ENCODE assay signal across 19 cellular contexts in the genomic region with DNA sequence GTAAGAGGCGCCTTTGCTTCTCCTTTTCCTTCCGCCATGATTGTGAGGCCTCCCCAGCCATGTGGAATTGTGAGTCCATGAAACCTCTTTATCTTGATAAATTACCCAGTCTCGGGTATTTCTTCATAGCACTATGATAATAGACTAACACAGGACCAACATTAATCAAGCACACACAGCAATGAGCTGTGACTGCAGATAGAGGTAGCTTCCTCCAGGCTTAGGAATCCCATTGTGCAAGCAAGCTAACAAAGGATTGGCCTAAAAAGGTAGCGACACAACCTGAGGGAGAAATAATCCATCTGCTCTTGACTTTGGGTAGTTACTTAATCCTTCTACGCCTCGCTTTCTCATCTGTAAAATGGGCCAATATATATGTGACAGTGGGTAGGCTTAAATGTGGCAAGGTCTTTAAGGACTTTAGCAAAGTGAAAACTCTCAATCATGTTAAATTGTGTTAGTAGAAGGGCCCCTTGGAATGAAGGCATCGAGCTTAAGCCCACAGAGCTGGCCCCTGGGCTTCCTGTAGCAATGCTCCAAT.
DNase-seq lines count a peak whose midpoint lies in the region; ATAC-seq, FAIRE-seq and TF ChIP-seq lines count a peak whose summit lies in the region.
"Had no signal": no experiment of that assay in that cellular context is flagged by ENCODE, and none has a peak within 500 bp of the region (broad histone marks: within the 10 kb centered on the region; RNA-seq: fewer than 3 reads in every experiment).

No MANE protein-coding gene starts in this region.

- peaks cover 84% of the 10 kb centered on the region for H3K79me2 ChIP-seq in HepG2 (ENCODE audit: insufficient read depth, low read length)
- peaks cover 31% of the 10 kb centered on the region for H3K79me2 ChIP-seq in osteoblast (ENCODE audit: insufficient read depth, low read length)

- CTCF ChIA-PET in HepG2 (lab: Yijun Ruan, JAX; ENCODE audit: low intra/inter-chr PET ratio, low total read pairs): no interaction called here

- no peak for DNase-seq in HepG2 (ENCODE audit: low spot score)
- no peak for DNase-seq in right lobe of liver
- no peak for DNase-seq in osteoblast (ENCODE audit: insufficient read length, low spot score, missing footprints)
- no peak for DNase-seq in NCI-H345 (lab: John Stamatoyannopoulos, UW)
- no peak for DNase-seq in esophagus muscularis mucosa (ENCODE audit: extremely low spot score)
- DNase-seq: activated T-cell treated with anti-CD3 and anti-CD28 coated beads, Interleukin-2, amount 50 U/mL, for 1 hour; central memory CD4-positive, alpha-beta T cell; DMS79 treated with DMSO at 0.1 percent for 48 hours; NCI-H524 treated with DMSO at 0.1 percent for 48 hours; Peyer's patch; stimulated activated naive CD8-positive, alpha-beta T cell treated with anti-CD3 and anti-CD28 coated beads, Interleukin-15, amount 100 ng/mL, for 72 hours; trophoblast cell had no signal

- no peak for FAIRE-seq in HepG2 (lab: Jason Lieb, UNC)
- FAIRE-seq: endothelial cell of umbilical vein had no signal

- H3K9me3 ChIP-seq in HepG2 (ENCODE audit: low read length) (no peaks in the 10 kb centered on the region), right lobe of liver (no peaks in the 10 kb centered on the region), osteoblast (ENCODE audit: low read depth, low read length) (no peaks in the 10 kb centered on the region), esophagus muscularis mucosa (no peaks in the 10 kb centered on the region)
- H3K9me3 ChIP-seq: HAP-1, heart left ventricle, Peyer's patch had no signal

- H3K4me3 ChIP-seq in HepG2 (replicated peaks in 1 of 3; ENCODE audit: insufficient read depth in 1 of 3, low read depth in 2 of 3, low read length in 3 of 3): no peak overlapping the region
- no peak overlapping the region for H3K4me3 ChIP-seq in right lobe of liver
- no peak overlapping the region for H3K4me3 ChIP-seq in osteoblast (ENCODE audit: insufficient read depth, low read length)
- no peak overlapping the region for H3K4me3 ChIP-seq in esophagus muscularis mucosa
- H3K4me3 ChIP-seq: HAP-1, heart left ventricle, Peyer's patch had no signal

- H3K4me2 ChIP-seq in HepG2 (ENCODE audit: low read depth, low read length) (no peak overlapping the region), osteoblast (ENCODE audit: insufficient read depth, low read length) (peak overlapping the region; percentile 60)

- H3K9ac ChIP-seq in HepG2 (ENCODE audit: insufficient read depth, low read depth, low read length): no peak overlapping the region

- H3K27ac ChIP-seq in HepG2 (ENCODE audit: extremely low read length, insufficient read depth, low read length) (no peak overlapping the region), right lobe of liver (no peak overlapping the region), cingulate gyrus (ENCODE audit: low read depth, low read length) (peak overlapping the region; percentile 95), osteoblast (ENCODE audit: low read depth, low read length) (no peak overlapping the region), esophagus muscularis mucosa (replicated peaks in 1 of 4) (no peak overlapping the region)
- H3K27ac ChIP-seq: HL-60, Peyer's patch had no signal

- no TSS peak for BruUV-seq in HepG2 (replicated peaks; lab: Mats Ljungman, UMichigan)

- ATAC-seq in HepG2: no peak
- no peak for ATAC-seq in right lobe of liver
- no peak for ATAC-seq in HG02885 (IDR thresholded peaks at IDR 0.05; ENCODE audit: poor library complexity, unreplicated experiment)
- no peak for ATAC-seq in GM21576 (IDR thresholded peaks at IDR 0.05; ENCODE audit: unreplicated experiment)
- ATAC-seq: stimulated activated naive CD8-positive, alpha-beta T cell treated with anti-CD3 and anti-CD28 coated beads, Interleukin-15, amount 100 ng/mL, for 72 hours had no signal

- no peaks in the 10 kb centered on the region for H3K36me3 ChIP-seq in HepG2 (replicated peaks in 1 of 2; ENCODE audit: control insufficient read depth in 1 of 2, insufficient read depth in 2 of 2, low read length in 2 of 2)
- no peaks in the 10 kb centered on the region for H3K36me3 ChIP-seq in right lobe of liver
- no peaks in the 10 kb centered on the region for H3K36me3 ChIP-seq in osteoblast (ENCODE audit: insufficient read depth, low read length)
- H3K36me3 ChIP-seq in esophagus muscularis mucosa: no peaks in the 10 kb centered on the region
- H3K36me3 ChIP-seq: HAP-1, heart left ventricle, Peyer's patch had no signal

- no peak for TF ChIP-seq RAD21 in HepG2 (CRISPR knock-in tag; IDR thresholded peaks at IDR 0.05)

- peaks cover 16% of the 10 kb centered on the region for H4K20me1 ChIP-seq in HepG2 (ENCODE audit: insufficient read depth, low read length)
- H4K20me1 ChIP-seq in osteoblast (ENCODE audit: insufficient read depth, low read length): peaks cover 13% of the 10 kb centered on the region

- TF ChIP-seq CTCF in HepG2 (CRISPR knock-in tag; IDR thresholded peaks at IDR 0.05): no peak
- TF ChIP-seq CTCF in right lobe of liver (IDR thresholded peaks at IDR 0.05): no peak
- TF ChIP-seq CTCF in osteoblast (IDR thresholded peaks at IDR 0.05; ENCODE audit: extremely low read depth, low read depth, low read length): no peak
- no peak for TF ChIP-seq CTCF in esophagus muscularis mucosa (IDR thresholded peaks at IDR 0.05)

- WGBS in HepG2 (ENCODE audit: low lambda C conversion rate): 94% methylated on average over 7 of the region's 7 CpGs
- 73% methylated on average over 7 of the region's 7 CpGs for WGBS in right lobe of liver (ENCODE audit: insufficient coverage, low coverage, low lambda C conversion rate, missing lambda C conversion rate)
- 88% methylated on average over 7 of the region's 7 CpGs for WGBS in esophagus muscularis mucosa

- H3K4me1 ChIP-seq in HepG2 (ENCODE audit: insufficient read depth, low read length) (peaks cover 91% of the 10 kb centered on the region), right lobe of liver (peaks cover 0 to 19% (median 0%) of the 10 kb centered on the region in 4 donors), osteoblast (ENCODE audit: insufficient read depth, low read length) (peaks cover 35% of the 10 kb centered on the region), esophagus muscularis mucosa (peaks cover 0 to 14% (median 11%) of the 10 kb centered on the region in 4 donors)
- H3K4me1 ChIP-seq: HAP-1 had no signal

- POLR2A ChIA-PET in HepG2 (lab: Yijun Ruan, JAX): interaction anchor here (0.6 to 1.1 kb wide), 2 partner anchors 12 to 100 kb away, joined by 4 read pairs; no protein-coding TSS in a partner anchor

- H2AFZ ChIP-seq in HepG2 (ENCODE audit: low read length) (no peak overlapping the region), osteoblast (ENCODE audit: low read length) (peak overlapping the region; percentile 73)

- H3K27me3 ChIP-seq in HepG2 (ENCODE audit: control insufficient read depth in 1 of 2, insufficient read depth in 2 of 2, low read length in 2 of 2) (no peaks in the 10 kb centered on the region), right lobe of liver (no peaks in the 10 kb centered on the region), osteoblast (ENCODE audit: insufficient read depth, low read length) (no peaks in the 10 kb centered on the region), esophagus muscularis mucosa (peaks cover 0 to 9% (median 0%) of the 10 kb centered on the region in 4 donors)
- H3K27me3 ChIP-seq: Peyer's patch had no signal

- TF ChIP-seq POLR2A in HepG2 (IDR thresholded peaks at IDR 0.05; ENCODE audit: insufficient read depth in 1 of 2, low read depth in 2 of 2, low read length in 2 of 2) (no peak), right lobe of liver (IDR thresholded peaks at IDR 0.05) (no peak), esophagus muscularis mucosa (IDR thresholded peaks at IDR 0.05; ENCODE audit: low read depth) (no peak)

- TF ChIP-seq EP300 in HepG2 (IDR thresholded peaks at IDR 0.05; ENCODE audit: low read depth in 2 of 2, low read length in 2 of 2) (no peak), HepG2 (CRISPR knock-in tag; IDR thresholded peaks at IDR 0.05; ENCODE audit: borderline replicate concordance) (no peak), esophagus muscularis mucosa (IDR thresholded peaks at IDR 0.05) (no peak)

- in situ Hi-C loops in HepG2 (cut with HindIII; ENCODE audit: extremely low pct_ligation_motif_present, low pct_unique_long_range_greater_than_20kb): no loop called here

- intact Hi-C loops in HepG2 (cut with micrococcal nuclease; ENCODE audit: unreplicated experiment) (no loop called here), right lobe of liver (cut with DNase I) (no loop called here), esophagus muscularis mucosa (cut with DNase I) (no loop called here)

TF ChIP-seq in HepG2, 621 proteins besides CTCF, POLR2A, EP300 and RAD21 (continues in another document):
- TF ChIP-seq ZMYM3 (CRISPR knock-in tag; IDR thresholded peaks at IDR 0.05) (peak; percentile 24; the same call in 1 of the 2 replicates), ZNF629 (CRISPR knock-in tag; conservative IDR thresholded peaks at IDR 0.05) (peak; percentile 90), SRF (IDR thresholded peaks at IDR 0.05; ENCODE audit: low read depth, low read length) (0 out of 2 replicates have a peak, but pooled peaks have one; percentile 14)
- TF ChIP-seq, protein P1, sequence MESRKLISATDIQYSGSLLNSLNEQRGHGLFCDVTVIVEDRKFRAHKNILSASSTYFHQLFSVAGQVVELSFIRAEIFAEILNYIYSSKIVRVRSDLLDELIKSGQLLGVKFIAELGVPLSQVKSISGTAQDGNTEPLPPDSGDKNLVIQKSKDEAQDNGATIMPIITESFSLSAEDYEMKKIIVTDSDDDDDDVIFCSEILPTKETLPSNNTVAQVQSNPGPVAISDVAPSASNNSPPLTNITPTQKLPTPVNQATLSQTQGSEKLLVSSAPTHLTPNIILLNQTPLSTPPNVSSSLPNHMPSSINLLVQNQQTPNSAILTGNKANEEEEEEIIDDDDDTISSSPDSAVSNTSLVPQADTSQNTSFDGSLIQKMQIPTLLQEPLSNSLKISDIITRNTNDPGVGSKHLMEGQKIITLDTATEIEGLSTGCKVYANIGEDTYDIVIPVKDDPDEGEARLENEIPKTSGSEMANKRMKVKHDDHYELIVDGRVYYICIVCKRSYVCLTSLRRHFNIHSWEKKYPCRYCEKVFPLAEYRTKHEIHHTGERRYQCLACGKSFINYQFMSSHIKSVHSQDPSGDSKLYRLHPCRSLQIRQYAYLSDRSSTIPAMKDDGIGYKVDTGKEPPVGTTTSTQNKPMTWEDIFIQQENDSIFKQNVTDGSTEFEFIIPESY (CRISPR knock-in tag; IDR thresholded peaks at IDR 0.05): 0 out of 2 replicates have a peak, but pooled peaks have one; percentile 17
